Comparison of ENCODE assay signal across 20 cellular contexts in the genomic region with DNA sequence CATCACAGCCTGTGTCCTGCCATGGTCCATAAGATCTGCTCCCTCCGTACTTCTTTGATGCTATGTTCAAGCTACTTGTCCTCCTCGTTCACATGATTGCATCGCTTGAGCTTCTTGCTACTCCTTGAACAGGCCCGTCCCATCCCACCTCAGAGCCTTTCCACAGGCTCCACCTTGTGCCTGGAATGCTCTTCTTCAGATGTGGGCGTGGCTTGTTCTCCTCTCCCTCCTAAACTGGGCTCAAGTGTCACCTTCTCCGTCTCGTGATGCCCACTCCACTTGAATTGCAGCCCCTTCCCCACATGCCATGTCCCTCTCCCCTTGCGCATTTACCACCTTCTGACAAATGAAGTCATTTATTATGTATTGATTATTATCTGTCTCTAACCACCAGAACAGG.
DNase-seq lines count a peak whose midpoint lies in the region; ATAC-seq and TF ChIP-seq lines count a peak whose summit lies in the region.
"Had no signal": no experiment of that assay in that cellular context is flagged by ENCODE, and none has a peak within 500 bp of the region (broad histone marks: within the 10 kb centered on the region; RNA-seq: fewer than 3 reads in every experiment).

No MANE protein-coding gene starts in this region.

- H3K4me1 ChIP-seq in SK-N-SH (ENCODE audit: control insufficient read depth in 1 of 2, insufficient read depth in 2 of 2, low read depth in 1 of 2, low read length in 1 of 2), result no peaks in the 10 kb centered on the region; a peak in 1 of 4 replicates
- no peaks in the 10 kb centered on the region for H3K4me1 ChIP-seq in hepatocyte (ENCODE audit: insufficient read depth)
- no peaks in the 10 kb centered on the region for H3K4me1 ChIP-seq in osteoblast (ENCODE audit: insufficient read depth, low read length)
- no peaks in the 10 kb centered on the region for H3K4me1 ChIP-seq in sigmoid colon
- H3K4me1 ChIP-seq in gastroesophageal sphincter, result no peaks in the 10 kb centered on the region
- H3K4me1 ChIP-seq: testis, vagina had no signal

- H3K9me2 ChIP-seq in SK-N-SH (no peaks in the 10 kb centered on the region), hepatocyte (replicated peaks; ENCODE audit: insufficient read depth) (no peaks in the 10 kb centered on the region)

- H4K20me1 ChIP-seq in SK-N-SH (ENCODE audit: insufficient read depth) (peaks cover 4% of the 10 kb centered on the region; the same call in 1 of the 2 replicates), hepatocyte (ENCODE audit: insufficient read depth, poor library complexity, severe bottlenecking) (no peaks in the 10 kb centered on the region), osteoblast (ENCODE audit: insufficient read depth, low read length) (no peaks in the 10 kb centered on the region)

- TF ChIP-seq POLR2A in sigmoid colon (IDR thresholded peaks at IDR 0.05) (no peak), gastroesophageal sphincter (IDR thresholded peaks at IDR 0.05) (no peak)

- intact Hi-C loops in sigmoid colon (cut with DNase I), result no loop called here

- no peaks in the 10 kb centered on the region for H3K36me3 ChIP-seq in H7 (replicated peaks; ENCODE audit: control insufficient read depth, insufficient read depth, low read length)
- H3K36me3 ChIP-seq in SK-N-SH (replicated peaks in 1 of 2; ENCODE audit: control insufficient read depth in 1 of 2, insufficient read depth in 2 of 2, low read length in 1 of 2), result peaks cover 0 to 14% of the 10 kb centered on the region in 2 experiments
- no peaks in the 10 kb centered on the region for H3K36me3 ChIP-seq in hepatocyte (replicated peaks; ENCODE audit: insufficient read depth, low read depth)
- no peaks in the 10 kb centered on the region for H3K36me3 ChIP-seq in osteoblast (ENCODE audit: insufficient read depth, low read length)
- no peaks in the 10 kb centered on the region for H3K36me3 ChIP-seq in sigmoid colon
- no peaks in the 10 kb centered on the region for H3K36me3 ChIP-seq in gastroesophageal sphincter
- H3K36me3 ChIP-seq: MG63, vagina had no signal

- peaks cover 22% of the 10 kb centered on the region; the same call in 1 of the 2 replicates for H3K79me2 ChIP-seq in SK-N-SH (ENCODE audit: insufficient read depth)
- no peaks in the 10 kb centered on the region for H3K79me2 ChIP-seq in hepatocyte
- no peaks in the 10 kb centered on the region for H3K79me2 ChIP-seq in osteoblast (ENCODE audit: insufficient read depth, low read length)

- CTCF ChIA-PET in SK-N-SH (lab: Yijun Ruan, JAX), result no interaction called here

- no peak overlapping the region for H3K9ac ChIP-seq in SK-N-SH
- H3K9ac ChIP-seq: GM23248 had no signal

- peak; percentile 58 for DNase-seq in H7
- no peak for DNase-seq in SK-N-SH
- DNase-seq in hepatocyte (ENCODE audit: low spot score), result peak; percentile 14
- DNase-seq in osteoblast (ENCODE audit: insufficient read length, low spot score, missing footprints), result peak; percentile 72
- DNase-seq in sigmoid colon, result no peak
- DNase-seq: activated CD4-positive, alpha-beta T cell treated with anti-CD3 and anti-CD28 coated beads, Interleukin-2, amount 10 ng/mL, durations not matched to agents 24 days and 14 days; activated gamma-delta T cell; activated T-cell treated with anti-CD3 and anti-CD28 coated beads, Interleukin-2, amount 50 U/mL, for 1 hour; CD4-positive, CD25-positive, alpha-beta regulatory T cell; dermis blood vessel endothelial cell; GM23248; MG63; NCI-H446; OCI-M1; stimulated activated naive CD4-positive, alpha-beta T cell treated with Interleukin-2 at 50 U/mL for 16 hours; testis had no signal

- H3K4me3 ChIP-seq in H7 (ENCODE audit: insufficient read depth, low read depth, low read length) (no peak overlapping the region), SK-N-SH (ENCODE audit: low read depth in 2 of 2, low read length in 1 of 2) (no peak overlapping the region), hepatocyte (no peak overlapping the region), osteoblast (ENCODE audit: insufficient read depth, low read length) (no peak overlapping the region), sigmoid colon (no peak overlapping the region), gastroesophageal sphincter (no peak overlapping the region)
- H3K4me3 ChIP-seq: GM23248, MG63, testis, vagina had no signal

- TF ChIP-seq EP300 in SK-N-SH (IDR thresholded peaks at IDR 0.05; ENCODE audit: borderline replicate concordance in 1 of 2, low read depth in 1 of 2, low read length in 1 of 2), result no peak
- TF ChIP-seq EP300 in sigmoid colon (IDR thresholded peaks at IDR 0.05), result no peak
- TF ChIP-seq EP300 in gastroesophageal sphincter (IDR thresholded peaks at IDR 0.05), result no peak

- H3K27me3 ChIP-seq in H7 (ENCODE audit: control insufficient read depth, insufficient read depth, low read length), result no peaks in the 10 kb centered on the region
- H3K27me3 ChIP-seq in SK-N-SH (ENCODE audit: insufficient read depth), result no peaks in the 10 kb centered on the region
- no peaks in the 10 kb centered on the region for H3K27me3 ChIP-seq in hepatocyte
- no peaks in the 10 kb centered on the region for H3K27me3 ChIP-seq in osteoblast (ENCODE audit: insufficient read depth, low read length)
- H3K27me3 ChIP-seq in sigmoid colon, result no peaks in the 10 kb centered on the region
- H3K27me3 ChIP-seq in gastroesophageal sphincter, result no peaks in the 10 kb centered on the region
- H3K27me3 ChIP-seq: MG63, testis, vagina had no signal

- no peak overlapping the region for H2AFZ ChIP-seq in SK-N-SH (ENCODE audit: low read depth)
- H2AFZ ChIP-seq in hepatocyte, result no peak overlapping the region
- no peak overlapping the region for H2AFZ ChIP-seq in osteoblast (ENCODE audit: low read length)
- H2AFZ ChIP-seq: GM23248 had no signal

- ATAC-seq in GM19455 (IDR thresholded peaks at IDR 0.05; ENCODE audit: unreplicated experiment), result no peak
- ATAC-seq in GM21381 (IDR thresholded peaks at IDR 0.05; ENCODE audit: unreplicated experiment), result no peak
- no peak for ATAC-seq in gastroesophageal sphincter

- no peaks in the 10 kb centered on the region for H3F3A ChIP-seq in SK-N-SH (replicated peaks; ENCODE audit: insufficient read depth)

- WGBS in SK-N-SH (ENCODE audit: low lambda C conversion rate), result 86% methylated on average over 8 of the region's 8 CpGs
- 85% methylated on average over 8 of the region's 8 CpGs for WGBS in hepatocyte (ENCODE audit: low lambda C conversion rate, missing lambda C conversion rate)
- WGBS in sigmoid colon, 2 donors, result 77 to 82% methylated on average over 8 of the region's 8 CpGs
- WGBS in gastroesophageal sphincter (ENCODE audit: low coverage in 1 of 2), 2 donors, result 74 to 100% methylated on average over 1 to 8 of the region's 8 CpGs

- no peak overlapping the region for H3K27ac ChIP-seq in SK-N-SH (ENCODE audit: low read depth in 2 of 2, low read length in 1 of 2)
- peak overlapping the region; percentile 59 for H3K27ac ChIP-seq in hepatocyte
- no peak overlapping the region for H3K27ac ChIP-seq in osteoblast (ENCODE audit: low read depth, low read length)
- no peak overlapping the region for H3K27ac ChIP-seq in sigmoid colon
- H3K27ac ChIP-seq in gastroesophageal sphincter, result no peak overlapping the region
- H3K27ac ChIP-seq: GM23248, testis, vagina had no signal

- TF ChIP-seq CTCF in SK-N-SH (IDR thresholded peaks at IDR 0.05) (peak; percentile 22; the same call in 1 of the 2 replicates), hepatocyte (IDR thresholded peaks at IDR 0.05; ENCODE audit: poor library complexity) (no peak), osteoblast (IDR thresholded peaks at IDR 0.05; ENCODE audit: extremely low read depth, low read depth, low read length) (no peak), sigmoid colon (IDR thresholded peaks at IDR 0.05) (no peak), gastroesophageal sphincter (IDR thresholded peaks at IDR 0.05) (no peak)

- POLR2A ChIA-PET in SK-N-SH (lab: Yijun Ruan, JAX), result no interaction called here

- TF ChIP-seq RAD21 in SK-N-SH (IDR thresholded peaks at IDR 0.05; ENCODE audit: low read length), result no peak

- H3K4me2 ChIP-seq in SK-N-SH (no peak overlapping the region), hepatocyte (no peak overlapping the region), osteoblast (ENCODE audit: insufficient read depth, low read length) (no peak overlapping the region)

- no peaks in the 10 kb centered on the region for H3K9me3 ChIP-seq in SK-N-SH
- no peaks in the 10 kb centered on the region for H3K9me3 ChIP-seq in hepatocyte (ENCODE audit: low read depth)
- no peaks in the 10 kb centered on the region for H3K9me3 ChIP-seq in osteoblast (ENCODE audit: low read depth, low read length)
- no peaks in the 10 kb centered on the region for H3K9me3 ChIP-seq in sigmoid colon
- H3K9me3 ChIP-seq in gastroesophageal sphincter, result no peaks in the 10 kb centered on the region
- H3K9me3 ChIP-seq: MG63, testis, vagina had no signal

TF ChIP-seq in SK-N-SH, 30 proteins besides CTCF, POLR2A, EP300 and RAD21 (continues in another document):
- TF ChIP-seq RCOR1 (IDR thresholded peaks at IDR 0.05; ENCODE audit: low read length) (no peak), CHD2 (IDR thresholded peaks at IDR 0.05; ENCODE audit: low read length, partially characterized antibody) (no peak), FOXM1 (IDR thresholded peaks at IDR 0.05; ENCODE audit: low read depth) (no peak), ELF1 (IDR thresholded peaks at IDR 0.05) (no peak), GATA2 (CRISPR knock-in tag; IDR thresholded peaks at IDR 0.05) (no peak)
- TF ChIP-seq, protein P1, sequence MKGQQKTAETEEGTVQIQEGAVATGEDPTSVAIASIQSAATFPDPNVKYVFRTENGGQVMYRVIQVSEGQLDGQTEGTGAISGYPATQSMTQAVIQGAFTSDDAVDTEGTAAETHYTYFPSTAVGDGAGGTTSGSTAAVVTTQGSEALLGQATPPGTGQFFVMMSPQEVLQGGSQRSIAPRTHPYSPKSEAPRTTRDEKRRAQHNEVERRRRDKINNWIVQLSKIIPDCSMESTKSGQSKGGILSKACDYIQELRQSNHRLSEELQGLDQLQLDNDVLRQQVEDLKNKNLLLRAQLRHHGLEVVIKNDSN (IDR thresholded peaks at IDR 0.05; ENCODE audit: borderline replicate concordance, low read depth), result no peak

Comparison
In these comparisons a context has a peak if more than half of its experiments do, and no peak if none do; other contexts are left out.
1. DNase-seq: peak in H7 (single experiment), hepatocyte (single experiment) and osteoblast (single experiment); none in SK-N-SH (single experiment) and sigmoid colon (single experiment).